22 cellular contexts compared by ENCODE assay signal in genomic region chr2:26059542-26059941, GRCh38. TPM values are rescaled to one million over a fixed set of nuclear protein-coding genes. Genes with fewer than 3 reads are reported as not detected.
A peak's percentile ranks its signal among the peaks of the same experiment; 100 is the strongest.
DNase-seq lines count a peak whose midpoint lies in the region; ATAC-seq and TF ChIP-seq lines count a peak whose summit lies in the region.
"Had no signal": no experiment of that assay in that cellular context is flagged by ENCODE, and none has a peak within 500 bp of the region (broad histone marks: within the 10 kb centered on the region; RNA-seq: fewer than 3 reads in every experiment).

No MANE protein-coding gene starts in this region.

- no peaks in the 10 kb centered on the region for H3K27me3 Mint-ChIP-seq in CD4-positive, alpha-beta memory T cell
- H3K27me3 Mint-ChIP-seq in activated CD4-positive, alpha-beta T cell treated with anti-CD3 and anti-CD28 coated beads for 36 hours = no peaks in the 10 kb centered on the region
- H3K27me3 Mint-ChIP-seq: activated CD4-positive, alpha-beta T cell treated with anti-CD3 and anti-CD28 coated beads, Interleukin-2, amount 10 ng/mL, durations not matched to agents 7 days and 5 days; activated CD8-positive, alpha-beta memory T cell treated with anti-CD3 and anti-CD28 coated beads, Interleukin-2, amount 10 ng/mL, durations not matched to agents 7 days and 5 days had no signal

- TF ChIP-seq CTCF in PC-3 (conservative IDR thresholded peaks at IDR 0.05; ENCODE audit: low read depth, low read length) (peak; percentile 52; the same call in 1 of the 2 replicates), brain microvascular endothelial cell (IDR thresholded peaks at IDR 0.05; ENCODE audit: low read depth, low read length, missing control alignments) (peak; percentile 29)

- ATAC-seq in PC-3 (peak; percentile 53), HG03025 (IDR thresholded peaks at IDR 0.05; ENCODE audit: low FRiP score, unreplicated experiment) (no peak), HG03520 (IDR thresholded peaks at IDR 0.05; ENCODE audit: unreplicated experiment) (no peak)
- ATAC-seq in activated CD4-positive, alpha-beta T cell treated with anti-CD3 and anti-CD28 coated beads for 36 hours = no peak
- ATAC-seq: activated CD8-positive, alpha-beta memory T cell treated with anti-CD3 and anti-CD28 coated beads, Interleukin-2, amount 10 ng/mL, durations not matched to agents 7 days and 5 days; activated naive CD4-positive, alpha-beta T cell treated with anti-CD3 and anti-CD28 coated beads, Interleukin-2, amount 50 U/mL, for 72 hours; sciatic nerve had no signal

- BruUV-seq in PC-3 (replicated peaks; lab: Mats Ljungman, UMichigan) = no TSS peak

- no peaks in the 10 kb centered on the region for H3K27me3 ChIP-seq in CD4-positive, alpha-beta memory T cell (ENCODE audit: insufficient read depth, low read length)
- no peaks in the 10 kb centered on the region for H3K27me3 ChIP-seq in PC-3 (ENCODE audit: low read length)
- H3K27me3 ChIP-seq in brain microvascular endothelial cell (replicated peaks) = no peaks in the 10 kb centered on the region
- H3K27me3 ChIP-seq: colonic mucosa had no signal

- H3F3A ChIP-seq in PC-3 (ENCODE audit: low read length, unreplicated experiment) = peaks cover 4% of the 10 kb centered on the region

- H3K36me3 Mint-ChIP-seq in CD4-positive, alpha-beta memory T cell = peaks cover 7 to 27% of the 10 kb centered on the region in 2 donors
- H3K36me3 Mint-ChIP-seq in activated CD4-positive, alpha-beta T cell treated with anti-CD3 and anti-CD28 coated beads for 36 hours (ENCODE audit: low read depth) = peaks cover 11% of the 10 kb centered on the region

- H3K79me2 ChIP-seq in PC-3 (ENCODE audit: low read length) = peaks cover 98% of the 10 kb centered on the region

- CTCF ChIA-PET in CD4-positive, alpha-beta memory T cell (lab: Charles Lee; ENCODE audit: partially characterized antibody) = interaction anchor here (1.6 to 2.3 kb wide), 3 partner anchors 11 to 29 kb away, joined by 5 to 6 read pairs (median 6); no protein-coding TSS in a partner anchor
- CTCF ChIA-PET in PC-3 (lab: Charles Lee) = no interaction called here
- CTCF ChIA-PET in activated CD4-positive, alpha-beta T cell treated with anti-CD3 and anti-CD28 coated beads for 36 hours (lab: Charles Lee) = interaction anchor here (1.0 to 1.7 kb wide), 2 partner anchors 11 to 28 kb away, joined by 3 to 4 read pairs; no protein-coding TSS in a partner anchor

- in situ Hi-C loops in brain microvascular endothelial cell (cut with HindIII; ENCODE audit: low pct_ligation_motif_present, low sequenced_read_pairs) = no loop called here

- H3K4me3 Mint-ChIP-seq in CD4-positive, alpha-beta memory T cell = no peak overlapping the region
- H3K4me3 Mint-ChIP-seq in activated CD4-positive, alpha-beta T cell treated with anti-CD3 and anti-CD28 coated beads for 36 hours = no peak overlapping the region
- H3K4me3 Mint-ChIP-seq: activated CD4-positive, alpha-beta T cell treated with anti-CD3 and anti-CD28 coated beads, Interleukin-2, amount 10 ng/mL, durations not matched to agents 7 days and 5 days; activated CD8-positive, alpha-beta memory T cell treated with anti-CD3 and anti-CD28 coated beads, Interleukin-2, amount 10 ng/mL, durations not matched to agents 7 days and 5 days; activated T-helper 1 cell treated with anti-CD3 and anti-CD28 coated beads, Interleukin-12 subunit alpha, Interleukin-12 subunit beta, Interleukin-2, Interleukin-4 antibody, amounts not matched to agents 30 ng/mL and 10 ng/mL and 1 ng/mL, durations not matched to agents 14 hours and 24 hours and 36 hours; nephron progenitor cell had no signal

- peaks cover 31% of the 10 kb centered on the region for H3K4me1 ChIP-seq in CD4-positive, alpha-beta memory T cell (ENCODE audit: insufficient read depth, low read length)
- no peaks in the 10 kb centered on the region for H3K4me1 ChIP-seq in PC-3 (ENCODE audit: insufficient read depth, low read length)
- H3K4me1 ChIP-seq: colonic mucosa had no signal

- no peaks in the 10 kb centered on the region for H3K36me3 ChIP-seq in CD4-positive, alpha-beta memory T cell (ENCODE audit: insufficient read depth, low read length)
- H3K36me3 ChIP-seq in PC-3 (ENCODE audit: low read depth, low read length) (peaks cover 5% of the 10 kb centered on the region), brain microvascular endothelial cell (replicated peaks) (no peaks in the 10 kb centered on the region)
- H3K36me3 ChIP-seq: colonic mucosa had no signal

- H3K9ac ChIP-seq in PC-3 (ENCODE audit: low read length) = no peak overlapping the region

- no peaks in the 10 kb centered on the region for H3K9me3 Mint-ChIP-seq in CD4-positive, alpha-beta memory T cell
- H3K9me3 Mint-ChIP-seq in activated CD4-positive, alpha-beta T cell treated with anti-CD3 and anti-CD28 coated beads for 36 hours (ENCODE audit: low read depth) = no peaks in the 10 kb centered on the region
- H3K9me3 Mint-ChIP-seq: activated CD4-positive, alpha-beta T cell treated with anti-CD3 and anti-CD28 coated beads, Interleukin-2, amount 10 ng/mL, durations not matched to agents 7 days and 5 days; activated naive CD4-positive, alpha-beta T cell treated with anti-CD3 and anti-CD28 coated beads, Interleukin-2, amount 50 U/mL, for 72 hours; activated T-helper 1 cell treated with anti-CD3 and anti-CD28 coated beads, Interleukin-12 subunit alpha, Interleukin-12 subunit beta, Interleukin-2, Interleukin-4 antibody, amounts not matched to agents 30 ng/mL and 10 ng/mL and 1 ng/mL, durations not matched to agents 14 hours and 24 hours and 36 hours; nephron progenitor cell had no signal

- POLR2A ChIA-PET in CD4-positive, alpha-beta memory T cell (lab: Charles Lee; ENCODE audit: partially characterized antibody) = no interaction called here
- POLR2A ChIA-PET in PC-3 (lab: Charles Lee; ENCODE audit: unreplicated experiment) = no interaction called here
- POLR2A ChIA-PET in activated CD4-positive, alpha-beta T cell treated with anti-CD3 and anti-CD28 coated beads for 36 hours (lab: Charles Lee) = no interaction called here

- H4K20me1 ChIP-seq in PC-3 (ENCODE audit: low read length) = peaks cover 44% of the 10 kb centered on the region

- no peak for DNase-seq in CD4-positive, alpha-beta memory T cell
- DNase-seq in PC-3 (no peak), brain microvascular endothelial cell (no peak), left kidney (ENCODE audit: low read depth, low spot score) (peak; percentile 45), inferior parietal cortex (ENCODE audit: extremely low spot score) (no peak)
- no peak for DNase-seq in activated CD4-positive, alpha-beta T cell treated with anti-CD3 and anti-CD28 coated beads for 36 hours
- DNase-seq: activated CD4-positive, alpha-beta T cell treated with anti-CD3 and anti-CD28 coated beads, Interleukin-2, amount 10 ng/mL, durations not matched to agents 7 days and 5 days; activated CD8-positive, alpha-beta memory T cell treated with anti-CD3 and anti-CD28 coated beads, Interleukin-2, amount 10 ng/mL, durations not matched to agents 7 days and 5 days; colonic mucosa; H7; KBM-7; NCI-H187; NCI-H748 treated with DMSO at 0.1 percent for 48 hours; nephron progenitor cell; SHP77 treated with DMSO at 0.1 percent for 48 hours; T-helper 1 cell had no signal

- H3K27ac ChIP-seq in CD4-positive, alpha-beta memory T cell (ENCODE audit: low read depth, low read length) = no peak overlapping the region
- no peak overlapping the region for H3K27ac ChIP-seq in PC-3 (ENCODE audit: low read length)
- no peak overlapping the region for H3K27ac ChIP-seq in brain microvascular endothelial cell
- H3K27ac ChIP-seq: C4-2B, colonic mucosa had no signal

- no peak overlapping the region for H2AFZ ChIP-seq in PC-3 (ENCODE audit: low read length)

- H3K9me3 ChIP-seq in CD4-positive, alpha-beta memory T cell (ENCODE audit: control insufficient read depth in 1 of 2, low read length in 2 of 2) = no peaks in the 10 kb centered on the region
- H3K9me3 ChIP-seq in PC-3 (ENCODE audit: low read length) = no peaks in the 10 kb centered on the region
- H3K9me3 ChIP-seq: colonic mucosa had no signal

- H3K27ac Mint-ChIP-seq in CD4-positive, alpha-beta memory T cell = peak overlapping the region in 4 of 7 donors; percentile 11 to 47 (median 34)
- no peak overlapping the region for H3K27ac Mint-ChIP-seq in activated CD4-positive, alpha-beta T cell treated with anti-CD3 and anti-CD28 coated beads for 36 hours
- H3K27ac Mint-ChIP-seq: activated CD4-positive, alpha-beta T cell treated with anti-CD3 and anti-CD28 coated beads, Interleukin-2, amount 10 ng/mL, durations not matched to agents 7 days and 5 days; activated CD8-positive, alpha-beta memory T cell treated with anti-CD3 and anti-CD28 coated beads, Interleukin-2, amount 10 ng/mL, durations not matched to agents 7 days and 5 days; activated T-helper 1 cell treated with anti-CD3 and anti-CD28 coated beads, Interleukin-12 subunit alpha, Interleukin-12 subunit beta, Interleukin-2, Interleukin-4 antibody, amounts not matched to agents 30 ng/mL and 10 ng/mL and 1 ng/mL, durations not matched to agents 14 hours and 24 hours and 36 hours had no signal

- no peak overlapping the region for H3K4me2 ChIP-seq in PC-3 (ENCODE audit: low read length)

- intact Hi-C loops in CD4-positive, alpha-beta memory T cell (cut with micrococcal nuclease) = no loop called here
- intact Hi-C loops in PC-3 (cut with micrococcal nuclease) = no loop called here
- intact Hi-C loops in activated CD4-positive, alpha-beta T cell treated with anti-CD3 and anti-CD28 coated beads for 36 hours (cut with DNase I, micrococcal nuclease) = no loop called here

- no peaks in the 10 kb centered on the region for H3K9me2 ChIP-seq in PC-3 (replicated peaks; ENCODE audit: low read length)

- H3K4me3 ChIP-seq in CD4-positive, alpha-beta memory T cell (ENCODE audit: low read length in 2 of 2) = no peak overlapping the region
- H3K4me3 ChIP-seq in PC-3 (ENCODE audit: low read length) = no peak overlapping the region
- H3K4me3 ChIP-seq in brain microvascular endothelial cell (ENCODE audit: low read depth, low read length) = no peak overlapping the region
- H3K4me3 ChIP-seq: colonic mucosa had no signal

- peaks cover 29 to 67% (median 38%) of the 10 kb centered on the region in 4 donors for H3K4me1 Mint-ChIP-seq in CD4-positive, alpha-beta memory T cell
- peaks cover 43% of the 10 kb centered on the region for H3K4me1 Mint-ChIP-seq in activated CD4-positive, alpha-beta T cell treated with anti-CD3 and anti-CD28 coated beads for 36 hours

RNA-seq across cellular contexts. Expression of gene RAB10, which starts 25.7 kb away (rescaled TPM):
- 10 to 100 TPM; 67.8 to 77.2 TPM for total RNA-seq in CD4-positive, alpha-beta memory T cell
- 100 to 1,000 TPM; 106 to 108 TPM for polyA plus RNA-seq in CD4-positive, alpha-beta memory T cell
- 138 and 149 TPM in 2 replicates for total RNA-seq in PC-3 (2014; rRNA removed)
- 100 to 1,000 TPM; 103 to 160 TPM for total RNA-seq in activated CD4-positive, alpha-beta T cell treated with anti-CD3 and anti-CD28 coated beads for 36 hours
